Comparison of ENCODE assay signal across 8 cellular contexts in genomic region chr1:24535021-24535424, GRCh38.
A peak's percentile ranks its signal among the peaks of the same experiment; 100 is the strongest.
DNase-seq lines count a peak whose midpoint lies in the region; ATAC-seq lines count a peak whose summit lies in the region.

No MANE protein-coding gene starts in this region.

- no peaks in the 10 kb centered on the region for H3K9me3 ChIP-seq in duodenal mucosa (ENCODE audit: control insufficient read depth in 1 of 2, low read length in 2 of 2)

- H3K9ac ChIP-seq in duodenal mucosa (ENCODE audit: low read depth in 1 of 2, low read length in 2 of 2) = peak overlapping the region in 1 of 2 donors; percentile 56

- H3K4me3 ChIP-seq in duodenal mucosa (ENCODE audit: low read depth in 1 of 2, low read length in 2 of 2) = peak overlapping the region; percentile 54 to 62

- H3K4me1 ChIP-seq in duodenal mucosa (ENCODE audit: control insufficient read depth in 1 of 2, insufficient read depth in 2 of 2, low read length in 2 of 2) = peaks cover 5 to 21% of the 10 kb centered on the region in 2 donors

- H3K36me3 ChIP-seq in duodenal mucosa (ENCODE audit: control insufficient read depth in 1 of 2, insufficient read depth in 2 of 2, low read length in 2 of 2) = peaks cover 2 to 4% of the 10 kb centered on the region in 2 donors

- no peak overlapping the region for H3K27ac ChIP-seq in duodenal mucosa (ENCODE audit: low read depth, low read length)

- peak; percentile 55 for DNase-seq in activated CD4-positive, CD25-positive, alpha-beta regulatory T cell treated with anti-CD3 and anti-CD28 coated beads, Interleukin-2, amount 50 U/mL, for 16 hours (ENCODE audit: low read depth, low spot score)
- DNase-seq in stimulated activated CD8-positive, alpha-beta memory T cell treated with anti-CD3 and anti-CD28 coated beads, Interleukin-2, amount 100 ng/mL, for 1 hour (ENCODE audit: low read depth in 2 of 2) = peak; percentile 46 to 47
- DNase-seq in iPS-NIHi11 (ENCODE audit: low spot score) (no peak), NCI-H774 (lab: John Stamatoyannopoulos, UW) (no peak), AG08396 (ENCODE audit: low spot score) (no peak)

- peak; percentile 57 for ATAC-seq in GM21717 (IDR thresholded peaks at IDR 0.05; ENCODE audit: unreplicated experiment)
- ATAC-seq in HG03045 (IDR thresholded peaks at IDR 0.05; ENCODE audit: unreplicated experiment) = no peak

- no peaks in the 10 kb centered on the region for H3K27me3 ChIP-seq in duodenal mucosa (ENCODE audit: control insufficient read depth in 1 of 2, insufficient read depth in 2 of 2, low read length in 2 of 2)

Comparison
In these comparisons a context has a peak if more than half of its experiments do, and no peak if none do; other contexts are left out.
1. DNase-seq: peak in activated CD4-positive, CD25-positive, alpha-beta regulatory T cell treated with anti-CD3 and anti-CD28 coated beads, Interleukin-2, amount 50 U/mL, for 16 hours (single experiment) and stimulated activated CD8-positive, alpha-beta memory T cell treated with anti-CD3 and anti-CD28 coated beads, Interleukin-2, amount 100 ng/mL, for 1 hour (2 of 2); none in iPS-NIHi11 (single experiment), NCI-H774 (single experiment) and AG08396 (single experiment).